Comparison of ENCODE assay signal across 8 cellular contexts in genomic region chr2:239274391-239275001, GRCh38.
DNase-seq lines count a peak whose midpoint lies in the region; TF ChIP-seq lines count a peak whose summit lies in the region.

No MANE protein-coding gene starts in this region.

- no peaks in the 10 kb centered on the region for H3K9me3 ChIP-seq in sigmoid colon

- TF ChIP-seq POLR2A in sigmoid colon (IDR thresholded peaks at IDR 0.05) = no peak

- H3K27ac Mint-ChIP-seq in activated CD4-positive, alpha-beta memory T cell treated with anti-CD3 and anti-CD28 coated beads, Interleukin-2, amount 10 ng/mL, durations not matched to agents 7 days and 5 days = peak overlapping the region; percentile 92

- WGBS in sigmoid colon, 2 donors = 75 to 79% methylated on average over 15 of the region's 15 CpGs

- no peaks in the 10 kb centered on the region for H3K27me3 ChIP-seq in sigmoid colon

- peak overlapping the region; percentile 63 for H3K4me3 Mint-ChIP-seq in activated CD4-positive, alpha-beta memory T cell treated with anti-CD3 and anti-CD28 coated beads, Interleukin-2, amount 10 ng/mL, durations not matched to agents 7 days and 5 days

- peaks cover 23% of the 10 kb centered on the region for H3K36me3 Mint-ChIP-seq in activated CD4-positive, alpha-beta memory T cell treated with anti-CD3 and anti-CD28 coated beads, Interleukin-2, amount 10 ng/mL, durations not matched to agents 7 days and 5 days (ENCODE audit: low read depth)

- H3K4me1 ChIP-seq in sigmoid colon = peaks cover 0 to 100% (median 97%) of the 10 kb centered on the region in 4 donors

- TF ChIP-seq CTCF in sigmoid colon (IDR thresholded peaks at IDR 0.05) (no peak), GM13976 (IDR thresholded peaks at IDR 0.05; ENCODE audit: borderline replicate concordance, control extremely low read depth, extremely low read depth, insufficient read depth, missing control alignments) (no peak)

- peak; percentile 45 for DNase-seq in activated T-cell treated with anti-CD3 and anti-CD28 coated beads, Interleukin-2, amount 50 U/mL, for 1 hour
- DNase-seq in activated T-cell treated with anti-CD3 and anti-CD28 coated beads for 4 hours (no peak), foreskin melanocyte (peak; percentile 57), sigmoid colon (peak; percentile 80), NCI-H2081 (lab: John Stamatoyannopoulos, UW) (no peak), GM13976 (ENCODE audit: low spot score) (no peak)
- peak; percentile 57 for DNase-seq in activated CD4-positive, alpha-beta memory T cell treated with anti-CD3 and anti-CD28 coated beads, Interleukin-2, amount 10 ng/mL, durations not matched to agents 7 days and 5 days
- no peak for DNase-seq in stimulated activated CD4-positive, alpha-beta T cell treated with anti-CD3 and anti-CD28 coated beads, Interleukin-2, amount 100 ng/mL, for 24 hours

- H3K9me3 Mint-ChIP-seq in activated CD4-positive, alpha-beta memory T cell treated with anti-CD3 and anti-CD28 coated beads, Interleukin-2, amount 10 ng/mL, durations not matched to agents 7 days and 5 days = no peaks in the 10 kb centered on the region

- H3K27ac ChIP-seq in sigmoid colon = peak overlapping the region; percentile 79 to 89 (median 86)

- intact Hi-C loops in sigmoid colon (cut with DNase I) = no loop called here

- H3K4me1 Mint-ChIP-seq in activated CD4-positive, alpha-beta memory T cell treated with anti-CD3 and anti-CD28 coated beads, Interleukin-2, amount 10 ng/mL, durations not matched to agents 7 days and 5 days = peaks cover 90% of the 10 kb centered on the region

- POLR2A ChIA-PET in activated CD4-positive, alpha-beta memory T cell treated with anti-CD3 and anti-CD28 coated beads, Interleukin-2, amount 10 ng/mL, durations not matched to agents 7 days and 5 days (lab: Charles Lee) = interaction anchor here (0.7 to 5.1 kb wide), 18 partner anchors 9 to 127 kb away, joined by 3 to 55 read pairs (median 10); partner anchors contain the start of gene HDAC4

- H3K36me3 ChIP-seq in sigmoid colon = no peaks in the 10 kb centered on the region

- peak overlapping the region in 2 of 4 donors; percentile 0 to 6 for H3K4me3 ChIP-seq in sigmoid colon

- in situ Hi-C loops in GM13976 (cut with MboI; ENCODE audit: low sequenced_read_pairs, unreplicated experiment) = no loop called here

- TF ChIP-seq EP300 in sigmoid colon (IDR thresholded peaks at IDR 0.05) = no peak

- CTCF ChIA-PET in activated CD4-positive, alpha-beta memory T cell treated with anti-CD3 and anti-CD28 coated beads, Interleukin-2, amount 10 ng/mL, durations not matched to agents 7 days and 5 days (lab: Charles Lee) = interaction anchor here (1.0 to 4.2 kb wide), 10 partner anchors 8 to 106 kb away, joined by 3 to 18 read pairs (median 6); no protein-coding TSS in a partner anchor

- peaks cover 16% of the 10 kb centered on the region for H3K27me3 Mint-ChIP-seq in activated CD4-positive, alpha-beta memory T cell treated with anti-CD3 and anti-CD28 coated beads, Interleukin-2, amount 10 ng/mL, durations not matched to agents 7 days and 5 days

Comparison
In these comparisons a context has a peak if more than half of its experiments do, and no peak if none do; other contexts are left out.
1. DNase-seq: peak in activated T-cell treated with anti-CD3 and anti-CD28 coated beads, Interleukin-2, amount 50 U/mL, for 1 hour (single experiment), activated CD4-positive, alpha-beta memory T cell treated with anti-CD3 and anti-CD28 coated beads, Interleukin-2, amount 10 ng/mL, durations not matched to agents 7 days and 5 days (single experiment), foreskin melanocyte (single experiment) and sigmoid colon (single experiment); none in activated T-cell treated with anti-CD3 and anti-CD28 coated beads for 4 hours (single experiment), NCI-H2081 (0 of 2), stimulated activated CD4-positive, alpha-beta T cell treated with anti-CD3 and anti-CD28 coated beads, Interleukin-2, amount 100 ng/mL, for 24 hours (0 of 2) and GM13976 (single experiment).